Comparison of ENCODE assay signal across 20 cellular contexts in the genomic region with DNA sequence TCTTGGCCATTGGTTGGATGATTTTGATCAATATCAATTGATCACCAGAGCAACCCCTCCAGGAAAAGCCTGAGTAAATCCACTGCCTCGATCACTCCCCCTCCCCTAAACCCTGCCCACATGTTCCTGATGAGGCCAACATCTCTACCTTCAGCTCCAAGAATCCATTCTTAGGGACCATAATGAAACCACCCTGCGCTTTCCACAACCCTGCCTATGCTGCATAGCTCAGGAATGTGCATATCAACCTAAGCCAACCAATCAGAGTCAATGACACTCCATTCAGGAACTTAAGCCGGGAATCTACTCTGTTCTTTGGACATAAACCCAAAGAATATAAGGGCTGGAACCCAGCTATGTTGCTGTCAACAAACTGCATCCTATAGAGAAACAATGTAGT.
DNase-seq lines count a peak whose midpoint lies in the region; ATAC-seq, FAIRE-seq and TF ChIP-seq lines count a peak whose summit lies in the region.
"Had no signal": no experiment of that assay in that cellular context is flagged by ENCODE, and none has a peak within 500 bp of the region (broad histone marks: within the 10 kb centered on the region; RNA-seq: fewer than 3 reads in every experiment).

No MANE protein-coding gene starts in this region.

- H3K9ac ChIP-seq in SK-N-SH (no peak overlapping the region), astrocyte (ENCODE audit: low read length) (no peak overlapping the region), kidney (ENCODE audit: low read length in 2 of 2) (no peak overlapping the region)

- H3K4me1 Mint-ChIP-seq in astrocyte (ENCODE audit: low read depth, unreplicated experiment) = peaks cover 3% of the 10 kb centered on the region

- peak; percentile 68 for ATAC-seq in SK-N-SH treated with all-trans-retinoic acid at 6 μM for 48 hours
- ATAC-seq in foreskin keratinocyte = no peak
- ATAC-seq: activated CD8-positive, alpha-beta T cell treated with anti-CD3 and anti-CD28 coated beads for 36 hours; pancreas; PC-3 had no signal

- no peaks in the 10 kb centered on the region for H3K9me2 ChIP-seq in SK-N-SH

- H3K27ac Mint-ChIP-seq in astrocyte (ENCODE audit: unreplicated experiment) = no peak overlapping the region
- H3K27ac Mint-ChIP-seq: activated CD8-positive, alpha-beta T cell treated with anti-CD3 and anti-CD28 coated beads for 36 hours; activated T-helper 2 cell treated with anti-CD3 and anti-CD28 coated beads, Interferon-gamma antibody, Interleukin-2, Interleukin-4, amounts not matched to agents 10 μg/mL and 5 μg/mL and 100 μg/mL, durations not matched to agents 14 hours and 24 hours and 36 hours had no signal

- H3K4me3 Mint-ChIP-seq in astrocyte (ENCODE audit: unreplicated experiment) = no peak overlapping the region
- H3K4me3 Mint-ChIP-seq: activated CD8-positive, alpha-beta T cell treated with anti-CD3 and anti-CD28 coated beads for 36 hours had no signal

- CTCF ChIA-PET in SK-N-SH (lab: Yijun Ruan, JAX) = interaction anchor here (0.7 to 1.6 kb wide), 3 partner anchors 51 to 52 kb away, joined by 3 to 4 read pairs (median 3); no protein-coding TSS in a partner anchor

- no peaks in the 10 kb centered on the region for H3F3A ChIP-seq in SK-N-SH (replicated peaks; ENCODE audit: insufficient read depth)

- DNase-seq in SK-N-SH (no peak), astrocyte (ENCODE audit: low read depth) (peak; percentile 61), right atrium auricular region (ENCODE audit: low spot score) (no peak), testis (no peak), foreskin keratinocyte (no peak), RCC 7860 (ENCODE audit: low spot score) (no peak), kidney (no peak)
- DNase-seq: activated CD8-positive, alpha-beta T cell treated with anti-CD3 and anti-CD28 coated beads for 36 hours; GDM1; islet precursor cell; NCI-H1930; NCI-H510A treated with DMSO at 0.1 percent for 48 hours; pancreas; PC-3; stimulated activated CD4-positive, alpha-beta T cell treated with anti-CD3 and anti-CD28 coated beads, Interleukin-15, amount 100 ng/mL, for 24 hours; substantia nigra had no signal

- no peaks in the 10 kb centered on the region; the same call in 1 of the 2 replicates for H3K27me3 ChIP-seq in SK-N-SH (ENCODE audit: insufficient read depth)
- H3K27me3 ChIP-seq in astrocyte (ENCODE audit: insufficient read depth, low read length) = peaks cover 9% of the 10 kb centered on the region
- no peaks in the 10 kb centered on the region for H3K27me3 ChIP-seq in right atrium auricular region
- H3K27me3 ChIP-seq in testis = no peaks in the 10 kb centered on the region
- peaks cover 4% of the 10 kb centered on the region for H3K27me3 ChIP-seq in foreskin keratinocyte
- H3K27me3 ChIP-seq: pancreas had no signal

- no peaks in the 10 kb centered on the region for H4K20me1 ChIP-seq in SK-N-SH (ENCODE audit: insufficient read depth)
- H4K20me1 ChIP-seq in astrocyte (ENCODE audit: insufficient read depth, low read length) = no peaks in the 10 kb centered on the region

- FAIRE-seq in astrocyte (lab: Jason Lieb, UNC) = no peak
- no peak for FAIRE-seq in RCC 7860 (lab: Jason Lieb, UNC)
- FAIRE-seq in kidney (lab: Jason Lieb, UNC) = no peak
- FAIRE-seq: pancreas had no signal

- peaks cover 4% of the 10 kb centered on the region for H3K9me3 Mint-ChIP-seq in astrocyte (ENCODE audit: unreplicated experiment)
- H3K9me3 Mint-ChIP-seq: activated CD8-positive, alpha-beta T cell treated with anti-CD3 and anti-CD28 coated beads for 36 hours; activated T-helper 2 cell treated with anti-CD3 and anti-CD28 coated beads, Interferon-gamma antibody, Interleukin-2, Interleukin-4, amounts not matched to agents 10 μg/mL and 5 μg/mL and 100 μg/mL, durations not matched to agents 14 hours and 24 hours and 36 hours had no signal

- TF ChIP-seq EP300 in SK-N-SH (IDR thresholded peaks at IDR 0.05; ENCODE audit: borderline replicate concordance in 1 of 2, low read depth in 1 of 2, low read length in 1 of 2) = no peak

- H3K4me3 ChIP-seq in SK-N-SH (ENCODE audit: low read depth in 2 of 2, low read length in 1 of 2) (no peak overlapping the region), astrocyte (ENCODE audit: insufficient read depth, low read depth, low read length) (no peak overlapping the region), right atrium auricular region (no peak overlapping the region), testis (no peak overlapping the region), kidney (ENCODE audit: low read length in 2 of 2) (no peak overlapping the region)
- H3K4me3 ChIP-seq: pancreas had no signal

- H2AFZ ChIP-seq in SK-N-SH (ENCODE audit: low read depth) = no peak overlapping the region
- no peak overlapping the region for H2AFZ ChIP-seq in astrocyte (ENCODE audit: low read depth, low read length)

- 47% methylated on average over 3 of the region's 3 CpGs for WGBS in SK-N-SH (ENCODE audit: low lambda C conversion rate)
- WGBS in testis, 2 donors = 47 to 48% methylated on average over 3 of the region's 3 CpGs

- H3K27ac ChIP-seq in SK-N-SH (ENCODE audit: low read depth in 2 of 2, low read length in 1 of 2) (no peak overlapping the region), astrocyte (ENCODE audit: low read depth, low read length) (no peak overlapping the region), right atrium auricular region (peak overlapping the region; percentile 27 to 46), testis (peak overlapping the region; percentile 74 to 83), foreskin keratinocyte (no peak overlapping the region), kidney (ENCODE audit: low read depth in 2 of 2, low read length in 2 of 2) (peak overlapping the region in 1 of 2 donors; percentile 45)
- H3K27ac ChIP-seq: 22Rv1, pancreas, VCaP had no signal

- H3K36me3 ChIP-seq in SK-N-SH (replicated peaks in 1 of 2; ENCODE audit: control insufficient read depth in 1 of 2, insufficient read depth in 2 of 2, low read length in 1 of 2) (no peaks in the 10 kb centered on the region), astrocyte (ENCODE audit: insufficient read depth, low read length) (no peaks in the 10 kb centered on the region), right atrium auricular region (no peaks in the 10 kb centered on the region), testis (ENCODE audit: low read depth, missing control alignments) (no peaks in the 10 kb centered on the region), kidney (ENCODE audit: control insufficient read depth in 1 of 2, insufficient read depth in 2 of 2, low read length in 2 of 2) (no peaks in the 10 kb centered on the region)
- H3K36me3 ChIP-seq: pancreas had no signal

- H3K4me2 ChIP-seq in SK-N-SH = no peak overlapping the region
- peak overlapping the region; percentile 42 for H3K4me2 ChIP-seq in astrocyte (ENCODE audit: low read length)

- POLR2A ChIA-PET in SK-N-SH (lab: Yijun Ruan, JAX) = no interaction called here

- peaks cover 14% of the 10 kb centered on the region for H3K27me3 Mint-ChIP-seq in astrocyte (ENCODE audit: low read depth, unreplicated experiment)

- H3K9me3 ChIP-seq in SK-N-SH = no peaks in the 10 kb centered on the region
- no peaks in the 10 kb centered on the region for H3K9me3 ChIP-seq in astrocyte (ENCODE audit: insufficient read depth, low read depth, low read length)
- H3K9me3 ChIP-seq in right atrium auricular region = no peaks in the 10 kb centered on the region
- H3K9me3 ChIP-seq in testis = no peaks in the 10 kb centered on the region
- H3K9me3 ChIP-seq in kidney (ENCODE audit: control insufficient read depth in 1 of 2, low read length in 2 of 2) = no peaks in the 10 kb centered on the region
- H3K9me3 ChIP-seq: pancreas had no signal

- intact Hi-C loops in testis (cut with DNase I; ENCODE audit: low total_unique reads) (no loop called here), kidney (cut with DNase I) (no loop called here)

- H3K4me1 ChIP-seq in SK-N-SH (ENCODE audit: control insufficient read depth in 1 of 2, insufficient read depth in 2 of 2, low read depth in 1 of 2, low read length in 1 of 2) (no peaks in the 10 kb centered on the region), astrocyte (ENCODE audit: insufficient read depth, low read length) (peaks cover 8% of the 10 kb centered on the region), right atrium auricular region (peaks cover 0 to 11% of the 10 kb centered on the region in 2 donors), testis (peaks cover 17% of the 10 kb centered on the region), foreskin keratinocyte (no peaks in the 10 kb centered on the region), kidney (ENCODE audit: control insufficient read depth in 1 of 2, insufficient read depth in 1 of 2, low read depth in 1 of 2, low read length in 2 of 2) (no peaks in the 10 kb centered on the region)
- H3K4me1 ChIP-seq: pancreas had no signal

- no peaks in the 10 kb centered on the region for H3K36me3 Mint-ChIP-seq in astrocyte (ENCODE audit: low read depth, unreplicated experiment)

- no peak for TF ChIP-seq RAD21 in SK-N-SH (IDR thresholded peaks at IDR 0.05; ENCODE audit: low read length)

- TF ChIP-seq CTCF in SK-N-SH (IDR thresholded peaks at IDR 0.05) = no peak
- TF ChIP-seq CTCF in astrocyte (IDR thresholded peaks at IDR 0.05; ENCODE audit: insufficient read depth, low read depth, low read length) = no peak
- TF ChIP-seq CTCF in right atrium auricular region (IDR thresholded peaks at IDR 0.05) = no peak
- TF ChIP-seq CTCF in testis (IDR thresholded peaks at IDR 0.05) = no peak
- TF ChIP-seq CTCF in foreskin keratinocyte (conservative IDR thresholded peaks at IDR 0.05) = no peak
- no peak for TF ChIP-seq CTCF in kidney (IDR thresholded peaks at IDR 0.05; ENCODE audit: borderline replicate concordance, extremely low read depth, insufficient read depth)

- no peak for TF ChIP-seq POLR2A in testis (IDR thresholded peaks at IDR 0.05)

- no peaks in the 10 kb centered on the region for H3K79me2 ChIP-seq in SK-N-SH (ENCODE audit: insufficient read depth)
- no peaks in the 10 kb centered on the region for H3K79me2 ChIP-seq in astrocyte (ENCODE audit: insufficient read depth, low read length)

TF ChIP-seq in SK-N-SH treated with all-trans-retinoic acid at 6 μM for 48 hours, 23 proteins besides CTCF, POLR2A, EP300 and RAD21 (continues in another document):
- no peak for TF ChIP-seq ZC3H10 (CRISPR knock-in tag; IDR thresholded peaks at IDR 0.05)

TF ChIP-seq in SK-N-SH, 30 proteins besides CTCF, POLR2A, EP300 and RAD21 (continues in another document):
- no peak for TF ChIP-seq EZH2phosphoT487 (IDR thresholded peaks at IDR 0.05; ENCODE audit: borderline replicate concordance, low read depth)
- TF ChIP-seq FOSL2 (IDR thresholded peaks at IDR 0.05; ENCODE audit: borderline replicate concordance, low read depth) = no peak

Comparison
In these comparisons a context has a peak if more than half of its experiments do, and no peak if none do; other contexts are left out.
1. H3K27ac ChIP-seq: peak in right atrium auricular region (2 of 2) and testis (2 of 2); none in SK-N-SH (0 of 2), astrocyte (single experiment) and foreskin keratinocyte (single experiment).